Comparison of ENCODE assay signal across 2 cellular contexts in genomic region chr7:33814958-33815735, GRCh38.
TF ChIP-seq lines count a peak whose summit lies in the region.

No MANE protein-coding gene starts in this region.

TF ChIP-seq in SK-N-SH, 30 proteins besides CTCF, POLR2A, EP300 and RAD21:
- TF ChIP-seq, protein P1, sequence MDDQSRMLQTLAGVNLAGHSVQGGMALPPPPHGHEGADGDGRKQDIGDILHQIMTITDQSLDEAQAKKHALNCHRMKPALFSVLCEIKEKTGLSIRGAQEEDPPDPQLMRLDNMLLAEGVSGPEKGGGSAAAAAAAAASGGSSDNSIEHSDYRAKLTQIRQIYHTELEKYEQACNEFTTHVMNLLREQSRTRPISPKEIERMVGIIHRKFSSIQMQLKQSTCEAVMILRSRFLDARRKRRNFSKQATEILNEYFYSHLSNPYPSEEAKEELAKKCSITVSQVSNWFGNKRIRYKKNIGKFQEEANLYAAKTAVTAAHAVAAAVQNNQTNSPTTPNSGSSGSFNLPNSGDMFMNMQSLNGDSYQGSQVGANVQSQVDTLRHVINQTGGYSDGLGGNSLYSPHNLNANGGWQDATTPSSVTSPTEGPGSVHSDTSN (IDR thresholded peaks at IDR 0.05), result no peak
- no peak for TF ChIP-seq GABPA (IDR thresholded peaks at IDR 0.05; ENCODE audit: low read depth)
- no peak for TF ChIP-seq RXRA (IDR thresholded peaks at IDR 0.05; ENCODE audit: borderline replicate concordance, low read depth)
- TF ChIP-seq ELF1 (IDR thresholded peaks at IDR 0.05), result no peak
- no peak for TF ChIP-seq GATA2 (CRISPR knock-in tag; IDR thresholded peaks at IDR 0.05)
- TF ChIP-seq, protein P2, sequence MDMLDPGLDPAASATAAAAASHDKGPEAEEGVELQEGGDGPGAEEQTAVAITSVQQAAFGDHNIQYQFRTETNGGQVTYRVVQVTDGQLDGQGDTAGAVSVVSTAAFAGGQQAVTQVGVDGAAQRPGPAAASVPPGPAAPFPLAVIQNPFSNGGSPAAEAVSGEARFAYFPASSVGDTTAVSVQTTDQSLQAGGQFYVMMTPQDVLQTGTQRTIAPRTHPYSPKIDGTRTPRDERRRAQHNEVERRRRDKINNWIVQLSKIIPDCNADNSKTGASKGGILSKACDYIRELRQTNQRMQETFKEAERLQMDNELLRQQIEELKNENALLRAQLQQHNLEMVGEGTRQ (IDR thresholded peaks at IDR 0.05; ENCODE audit: borderline replicate concordance, low read depth, low read length), result no peak
- TF ChIP-seq, protein P3, sequence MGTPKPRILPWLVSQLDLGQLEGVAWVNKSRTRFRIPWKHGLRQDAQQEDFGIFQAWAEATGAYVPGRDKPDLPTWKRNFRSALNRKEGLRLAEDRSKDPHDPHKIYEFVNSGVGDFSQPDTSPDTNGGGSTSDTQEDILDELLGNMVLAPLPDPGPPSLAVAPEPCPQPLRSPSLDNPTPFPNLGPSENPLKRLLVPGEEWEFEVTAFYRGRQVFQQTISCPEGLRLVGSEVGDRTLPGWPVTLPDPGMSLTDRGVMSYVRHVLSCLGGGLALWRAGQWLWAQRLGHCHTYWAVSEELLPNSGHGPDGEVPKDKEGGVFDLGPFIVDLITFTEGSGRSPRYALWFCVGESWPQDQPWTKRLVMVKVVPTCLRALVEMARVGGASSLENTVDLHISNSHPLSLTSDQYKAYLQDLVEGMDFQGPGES (IDR thresholded peaks at IDR 0.05; ENCODE audit: low read depth, low read length), result no peak
- no peak for TF ChIP-seq TCF12 (IDR thresholded peaks at IDR 0.05)
- no peak for TF ChIP-seq USF1 (IDR thresholded peaks at IDR 0.05; ENCODE audit: borderline replicate concordance, low read depth)
- TF ChIP-seq, protein P4, sequence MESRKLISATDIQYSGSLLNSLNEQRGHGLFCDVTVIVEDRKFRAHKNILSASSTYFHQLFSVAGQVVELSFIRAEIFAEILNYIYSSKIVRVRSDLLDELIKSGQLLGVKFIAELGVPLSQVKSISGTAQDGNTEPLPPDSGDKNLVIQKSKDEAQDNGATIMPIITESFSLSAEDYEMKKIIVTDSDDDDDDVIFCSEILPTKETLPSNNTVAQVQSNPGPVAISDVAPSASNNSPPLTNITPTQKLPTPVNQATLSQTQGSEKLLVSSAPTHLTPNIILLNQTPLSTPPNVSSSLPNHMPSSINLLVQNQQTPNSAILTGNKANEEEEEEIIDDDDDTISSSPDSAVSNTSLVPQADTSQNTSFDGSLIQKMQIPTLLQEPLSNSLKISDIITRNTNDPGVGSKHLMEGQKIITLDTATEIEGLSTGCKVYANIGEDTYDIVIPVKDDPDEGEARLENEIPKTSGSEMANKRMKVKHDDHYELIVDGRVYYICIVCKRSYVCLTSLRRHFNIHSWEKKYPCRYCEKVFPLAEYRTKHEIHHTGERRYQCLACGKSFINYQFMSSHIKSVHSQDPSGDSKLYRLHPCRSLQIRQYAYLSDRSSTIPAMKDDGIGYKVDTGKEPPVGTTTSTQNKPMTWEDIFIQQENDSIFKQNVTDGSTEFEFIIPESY (IDR thresholded peaks at IDR 0.05; ENCODE audit: borderline replicate concordance, low read depth), result no peak
- no peak for TF ChIP-seq EZH2phosphoT487 (IDR thresholded peaks at IDR 0.05; ENCODE audit: borderline replicate concordance, low read depth)
- no peak for TF ChIP-seq NFIC (IDR thresholded peaks at IDR 0.05; ENCODE audit: borderline replicate concordance)
- TF ChIP-seq SIN3A (IDR thresholded peaks at IDR 0.05; ENCODE audit: borderline replicate concordance, low read depth, low read length), result no peak
- TF ChIP-seq FOSL2 (IDR thresholded peaks at IDR 0.05; ENCODE audit: borderline replicate concordance, low read depth), result no peak
- no peak for TF ChIP-seq RFX5 (IDR thresholded peaks at IDR 0.05; ENCODE audit: low read length)
- no peak for TF ChIP-seq MAX (IDR thresholded peaks at IDR 0.05; ENCODE audit: low read depth)

TF ChIP-seq in SK-N-SH treated with all-trans-retinoic acid at 6 μM for 48 hours, 23 proteins besides CTCF, POLR2A, EP300 and RAD21 (continued from another document):
- no peak for TF ChIP-seq POU6F1 (CRISPR knock-in tag; IDR thresholded peaks at IDR 0.05; ENCODE audit: borderline replicate concordance, low read depth)
- no peak for TF ChIP-seq ZFP3 (CRISPR knock-in tag; IDR thresholded peaks at IDR 0.05)
- no peak for TF ChIP-seq OSR1 (CRISPR knock-in tag; IDR thresholded peaks at IDR 0.05)
- TF ChIP-seq ZNF565 (CRISPR knock-in tag; conservative IDR thresholded peaks at IDR 0.05; ENCODE audit: low read depth), result no peak
- no peak for TF ChIP-seq ESRRG (CRISPR knock-in tag; IDR thresholded peaks at IDR 0.05)
- TF ChIP-seq ZNF8 (CRISPR knock-in tag; IDR thresholded peaks at IDR 0.05), result no peak
- no peak for TF ChIP-seq CSDC2 (CRISPR knock-in tag; IDR thresholded peaks at IDR 0.05)
- TF ChIP-seq ARNTL (CRISPR knock-in tag; IDR thresholded peaks at IDR 0.05; ENCODE audit: borderline replicate concordance, low read depth), result no peak
- TF ChIP-seq PPARA (CRISPR knock-in tag; IDR thresholded peaks at IDR 0.05; ENCODE audit: borderline replicate concordance), result no peak
- TF ChIP-seq GLIS3 (CRISPR knock-in tag; IDR thresholded peaks at IDR 0.05), result no peak
- TF ChIP-seq, protein P5, sequence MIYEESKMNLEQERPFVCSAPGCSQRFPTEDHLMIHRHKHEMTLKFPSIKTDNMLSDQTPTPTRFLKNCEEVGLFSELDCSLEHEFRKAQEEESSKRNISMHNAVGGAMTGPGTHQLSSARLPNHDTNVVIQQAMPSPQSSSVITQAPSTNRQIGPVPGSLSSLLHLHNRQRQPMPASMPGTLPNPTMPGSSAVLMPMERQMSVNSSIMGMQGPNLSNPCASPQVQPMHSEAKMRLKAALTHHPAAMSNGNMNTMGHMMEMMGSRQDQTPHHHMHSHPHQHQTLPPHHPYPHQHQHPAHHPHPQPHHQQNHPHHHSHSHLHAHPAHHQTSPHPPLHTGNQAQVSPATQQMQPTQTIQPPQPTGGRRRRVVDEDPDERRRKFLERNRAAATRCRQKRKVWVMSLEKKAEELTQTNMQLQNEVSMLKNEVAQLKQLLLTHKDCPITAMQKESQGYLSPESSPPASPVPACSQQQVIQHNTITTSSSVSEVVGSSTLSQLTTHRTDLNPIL (CRISPR knock-in tag; IDR thresholded peaks at IDR 0.05; ENCODE audit: low read depth), result no peak
- no peak for TF ChIP-seq ZFP30 (CRISPR knock-in tag; IDR thresholded peaks at IDR 0.05)
- TF ChIP-seq BACH2 (CRISPR knock-in tag; IDR thresholded peaks at IDR 0.05; ENCODE audit: borderline replicate concordance), result no peak
- TF ChIP-seq ISL1 (CRISPR knock-in tag; IDR thresholded peaks at IDR 0.05), result no peak
- TF ChIP-seq, protein P6, sequence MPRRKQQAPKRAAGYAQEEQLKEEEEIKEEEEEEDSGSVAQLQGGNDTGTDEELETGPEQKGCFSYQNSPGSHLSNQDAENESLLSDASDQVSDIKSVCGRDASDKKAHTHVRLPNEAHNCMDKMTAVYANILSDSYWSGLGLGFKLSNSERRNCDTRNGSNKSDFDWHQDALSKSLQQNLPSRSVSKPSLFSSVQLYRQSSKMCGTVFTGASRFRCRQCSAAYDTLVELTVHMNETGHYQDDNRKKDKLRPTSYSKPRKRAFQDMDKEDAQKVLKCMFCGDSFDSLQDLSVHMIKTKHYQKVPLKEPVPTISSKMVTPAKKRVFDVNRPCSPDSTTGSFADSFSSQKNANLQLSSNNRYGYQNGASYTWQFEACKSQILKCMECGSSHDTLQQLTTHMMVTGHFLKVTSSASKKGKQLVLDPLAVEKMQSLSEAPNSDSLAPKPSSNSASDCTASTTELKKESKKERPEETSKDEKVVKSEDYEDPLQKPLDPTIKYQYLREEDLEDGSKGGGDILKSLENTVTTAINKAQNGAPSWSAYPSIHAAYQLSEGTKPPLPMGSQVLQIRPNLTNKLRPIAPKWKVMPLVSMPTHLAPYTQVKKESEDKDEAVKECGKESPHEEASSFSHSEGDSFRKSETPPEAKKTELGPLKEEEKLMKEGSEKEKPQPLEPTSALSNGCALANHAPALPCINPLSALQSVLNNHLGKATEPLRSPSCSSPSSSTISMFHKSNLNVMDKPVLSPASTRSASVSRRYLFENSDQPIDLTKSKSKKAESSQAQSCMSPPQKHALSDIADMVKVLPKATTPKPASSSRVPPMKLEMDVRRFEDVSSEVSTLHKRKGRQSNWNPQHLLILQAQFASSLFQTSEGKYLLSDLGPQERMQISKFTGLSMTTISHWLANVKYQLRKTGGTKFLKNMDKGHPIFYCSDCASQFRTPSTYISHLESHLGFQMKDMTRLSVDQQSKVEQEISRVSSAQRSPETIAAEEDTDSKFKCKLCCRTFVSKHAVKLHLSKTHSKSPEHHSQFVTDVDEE (CRISPR knock-in tag; IDR thresholded peaks at IDR 0.05), result no peak
- no peak for TF ChIP-seq PATZ1 (CRISPR knock-in tag; IDR thresholded peaks at IDR 0.05; ENCODE audit: borderline replicate concordance)
- no peak for TF ChIP-seq SNAI2 (CRISPR knock-in tag; IDR thresholded peaks at IDR 0.05)
- TF ChIP-seq ZC3H10 (CRISPR knock-in tag; IDR thresholded peaks at IDR 0.05), result no peak
